10 cellular contexts compared by ENCODE assay signal in the genomic region with DNA sequence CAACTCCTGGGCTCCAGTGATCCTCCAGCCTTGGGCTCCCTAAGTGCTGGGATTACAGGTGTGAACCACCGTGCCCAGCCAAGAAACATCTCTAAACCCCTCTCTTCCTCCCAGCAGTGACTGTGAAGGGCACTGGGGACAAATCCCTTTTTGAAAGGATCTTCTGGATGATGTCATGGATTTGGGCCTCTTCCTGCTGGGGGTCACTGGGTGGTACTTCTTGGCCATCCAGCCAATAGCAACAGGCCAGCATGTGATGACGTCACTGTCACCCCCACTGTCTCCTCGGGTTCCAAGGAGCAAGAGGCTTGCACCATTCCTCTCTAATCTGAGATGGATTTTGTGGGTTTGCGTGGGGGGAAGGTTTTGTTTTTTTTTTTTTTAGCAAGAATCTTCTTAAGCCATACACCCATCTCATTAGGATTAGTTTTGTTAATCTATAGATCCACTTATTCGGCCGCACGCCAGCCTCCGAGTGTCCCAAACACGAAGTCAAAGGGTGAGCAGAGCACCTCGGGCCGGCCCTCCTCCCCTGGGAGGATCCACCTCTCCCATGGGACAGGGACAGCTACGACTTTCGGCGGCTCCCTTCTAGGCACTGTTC. TPM values are rescaled to one million over a fixed set of nuclear protein-coding genes. Genes with fewer than 3 reads are reported as not detected.
DNase-seq lines count a peak whose midpoint lies in the region; ATAC-seq and TF ChIP-seq lines count a peak whose summit lies in the region.
"Had no signal": no experiment of that assay in that cellular context is flagged by ENCODE, and none has a peak within 500 bp of the region (broad histone marks: within the 10 kb centered on the region; RNA-seq: fewer than 3 reads in every experiment).

No MANE protein-coding gene starts in this region.

- H3K79me1 ChIP-seq in trophoblast cell (ENCODE audit: low read length): no peaks in the 10 kb centered on the region

- ATAC-seq in GM18517 (IDR thresholded peaks at IDR 0.05; ENCODE audit: unreplicated experiment) (no peak), HG03378 (IDR thresholded peaks at IDR 0.05; ENCODE audit: unreplicated experiment) (no peak)

- DNase-seq in GM12865 (ENCODE audit: low read depth) (peak; percentile 20), NCI-H226 (peak; percentile 59), dermis blood vessel endothelial cell (peak; percentile 48), trophoblast cell (no peak), retina (no peak), T-helper 1 cell (no peak)
- DNase-seq: NCI-H1105 had no signal

- H3K4me1 ChIP-seq in trophoblast cell (ENCODE audit: control insufficient read depth in 1 of 2, insufficient read depth in 2 of 2, low read length in 2 of 2): peaks cover 5 to 9% of the 10 kb centered on the region in 2 experiments

- H3K79me2 ChIP-seq in trophoblast cell (ENCODE audit: control insufficient read depth, insufficient read depth, low read length, poor library complexity): no peaks in the 10 kb centered on the region

- no peak overlapping the region for H3K14ac ChIP-seq in trophoblast cell (ENCODE audit: low read length)

- H4K12ac ChIP-seq in trophoblast cell (ENCODE audit: low read depth, low read length): no peak overlapping the region

- H3K36me3 ChIP-seq in trophoblast cell (ENCODE audit: control insufficient read depth in 1 of 2, insufficient read depth in 2 of 2, low read length in 2 of 2): no peaks in the 10 kb centered on the region

- H4K8ac ChIP-seq in trophoblast cell (ENCODE audit: low read depth, low read length): no peak overlapping the region

- no peak overlapping the region for H3K4me2 ChIP-seq in trophoblast cell (ENCODE audit: low read length)

- no peak overlapping the region for H3K4me3 ChIP-seq in GM12865 (ENCODE audit: low read depth, low read length)
- no peak overlapping the region for H3K4me3 ChIP-seq in trophoblast cell (ENCODE audit: low read depth, low read length)
- H3K4me3 ChIP-seq: SK-N-MC had no signal

- H3K23ac ChIP-seq in trophoblast cell (ENCODE audit: low read length): no peak overlapping the region

- H3K27me3 ChIP-seq in trophoblast cell (ENCODE audit: insufficient read depth, low read length): no peaks in the 10 kb centered on the region

- H3K9me3 ChIP-seq in trophoblast cell (ENCODE audit: insufficient read depth, low read depth, low read length): no peaks in the 10 kb centered on the region

- H3K4ac ChIP-seq in trophoblast cell (ENCODE audit: low read depth, low read length): no peak overlapping the region

- no peak overlapping the region for H2AFZ ChIP-seq in trophoblast cell (ENCODE audit: insufficient read depth, low read length, poor library complexity)

- H4K91ac ChIP-seq in trophoblast cell (ENCODE audit: low read depth, low read length): no peak overlapping the region

- no CpG with 5 or more reads among the region's 14 CpGs for WGBS in trophoblast cell (ENCODE audit: extremely low coverage, insufficient coverage, insufficient read length)

- peak overlapping the region; percentile 21 for H2AK5ac ChIP-seq in trophoblast cell (ENCODE audit: low read length)

- H3K18ac ChIP-seq in trophoblast cell (ENCODE audit: low read length): no peak overlapping the region

- no peak overlapping the region for H2BK12ac ChIP-seq in trophoblast cell (ENCODE audit: low read length)

- H3K27ac ChIP-seq in trophoblast cell (ENCODE audit: low read depth, low read length): no peak overlapping the region
- H3K27ac ChIP-seq: SK-N-MC had no signal

- no peak overlapping the region for H2BK5ac ChIP-seq in trophoblast cell (ENCODE audit: low read depth, low read length, poor library complexity)

- no peak for TF ChIP-seq CTCF in GM12865 (IDR thresholded peaks at IDR 0.05; ENCODE audit: insufficient read depth, low read depth, low read length, missing control alignments)

- H2BK120ac ChIP-seq in trophoblast cell (ENCODE audit: insufficient read depth, low read length, poor library complexity): no peak overlapping the region

- H3K9ac ChIP-seq in trophoblast cell (ENCODE audit: low read length): no peak overlapping the region

RNA-seq across cellular contexts. Expression of a gene that starts 29.4 kb away (rescaled TPM):
- total RNA-seq in dermis blood vessel endothelial cell: 42.5 and 89.4 TPM in 2 replicates
- 39.0 and 39.9 TPM in 2 replicates for polyA plus RNA-seq in trophoblast cell (2013)

Comparison
In these comparisons a context has a peak if more than half of its experiments do, and no peak if none do; other contexts are left out.
1. DNase-seq: peak in GM12865 (single experiment), NCI-H226 (single experiment) and dermis blood vessel endothelial cell (single experiment); none in trophoblast cell (0 of 2), retina (single experiment) and T-helper 1 cell (0 of 5).